In the genomic region with DNA sequence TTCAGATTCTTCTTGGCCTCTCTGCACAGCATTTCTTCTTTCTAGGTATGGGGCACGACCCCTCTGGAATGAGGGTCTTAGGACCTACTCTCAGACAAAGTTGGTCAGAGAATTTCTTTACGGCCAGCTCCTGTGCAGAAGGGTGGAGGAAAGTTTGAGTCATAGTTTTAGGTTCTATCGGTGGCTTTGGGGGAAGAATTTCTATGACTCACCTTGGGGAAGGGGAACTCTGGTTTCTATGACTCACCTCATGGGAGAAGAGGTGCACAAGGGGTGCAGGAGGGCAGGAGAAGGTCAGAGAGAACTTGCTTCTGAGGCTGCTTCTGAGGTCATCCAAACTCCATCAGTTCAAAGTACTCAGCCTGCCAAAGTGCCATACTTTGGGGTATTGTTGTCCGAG, we compare ENCODE assay signal across 1 cellular context.
TF ChIP-seq lines count a peak whose summit lies in the region.

No MANE protein-coding gene starts in this region.

TF ChIP-seq in K562, 482 proteins besides CTCF, POLR2A, EP300 and RAD21 (continued from another document):
- TF ChIP-seq, protein P1, sequence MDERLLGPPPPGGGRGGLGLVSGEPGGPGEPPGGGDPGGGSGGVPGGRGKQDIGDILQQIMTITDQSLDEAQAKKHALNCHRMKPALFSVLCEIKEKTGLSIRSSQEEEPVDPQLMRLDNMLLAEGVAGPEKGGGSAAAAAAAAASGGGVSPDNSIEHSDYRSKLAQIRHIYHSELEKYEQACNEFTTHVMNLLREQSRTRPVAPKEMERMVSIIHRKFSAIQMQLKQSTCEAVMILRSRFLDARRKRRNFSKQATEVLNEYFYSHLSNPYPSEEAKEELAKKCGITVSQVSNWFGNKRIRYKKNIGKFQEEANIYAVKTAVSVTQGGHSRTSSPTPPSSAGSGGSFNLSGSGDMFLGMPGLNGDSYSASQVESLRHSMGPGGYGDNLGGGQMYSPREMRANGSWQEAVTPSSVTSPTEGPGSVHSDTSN (CRISPR knock-in tag; IDR thresholded peaks at IDR 0.05; ENCODE audit: low read depth), result no peak
- TF ChIP-seq, protein P1 (tag; conservative IDR thresholded peaks at IDR 0.05; ENCODE audit: low read depth), result no peak
- TF ChIP-seq PHF21A (IDR thresholded peaks at IDR 0.05; ENCODE audit: borderline replicate concordance, low read depth), result no peak
- no peak for TF ChIP-seq ZNF3 (CRISPR knock-in tag; IDR thresholded peaks at IDR 0.05)
- no peak for TF ChIP-seq LEF1 (IDR thresholded peaks at IDR 0.05)
- no peak for TF ChIP-seq SREBF1 (IDR thresholded peaks at IDR 0.05; ENCODE audit: borderline replicate concordance, low read depth, low read length)
- TF ChIP-seq PHF20 (IDR thresholded peaks at IDR 0.05; ENCODE audit: partially characterized antibody), result no peak
- TF ChIP-seq, protein P2, sequence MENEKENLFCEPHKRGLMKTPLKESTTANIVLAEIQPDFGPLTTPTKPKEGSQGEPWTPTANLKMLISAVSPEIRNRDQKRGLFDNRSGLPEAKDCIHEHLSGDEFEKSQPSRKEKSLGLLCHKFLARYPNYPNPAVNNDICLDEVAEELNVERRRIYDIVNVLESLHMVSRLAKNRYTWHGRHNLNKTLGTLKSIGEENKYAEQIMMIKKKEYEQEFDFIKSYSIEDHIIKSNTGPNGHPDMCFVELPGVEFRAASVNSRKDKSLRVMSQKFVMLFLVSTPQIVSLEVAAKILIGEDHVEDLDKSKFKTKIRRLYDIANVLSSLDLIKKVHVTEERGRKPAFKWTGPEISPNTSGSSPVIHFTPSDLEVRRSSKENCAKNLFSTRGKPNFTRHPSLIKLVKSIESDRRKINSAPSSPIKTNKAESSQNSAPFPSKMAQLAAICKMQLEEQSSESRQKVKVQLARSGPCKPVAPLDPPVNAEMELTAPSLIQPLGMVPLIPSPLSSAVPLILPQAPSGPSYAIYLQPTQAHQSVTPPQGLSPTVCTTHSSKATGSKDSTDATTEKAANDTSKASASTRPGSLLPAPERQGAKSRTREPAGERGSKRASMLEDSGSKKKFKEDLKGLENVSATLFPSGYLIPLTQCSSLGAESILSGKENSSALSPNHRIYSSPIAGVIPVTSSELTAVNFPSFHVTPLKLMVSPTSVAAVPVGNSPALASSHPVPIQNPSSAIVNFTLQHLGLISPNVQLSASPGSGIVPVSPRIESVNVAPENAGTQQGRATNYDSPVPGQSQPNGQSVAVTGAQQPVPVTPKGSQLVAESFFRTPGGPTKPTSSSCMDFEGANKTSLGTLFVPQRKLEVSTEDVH (IDR thresholded peaks at IDR 0.05; ENCODE audit: low read depth, partially characterized antibody), result no peak
- TF ChIP-seq JUND (IDR thresholded peaks at IDR 0.05; ENCODE audit: borderline replicate concordance, low read depth, low read length), result peak; percentile 69; the same call in 1 of the 2 replicates
- peak; percentile 75; the same call in 2 of the 3 replicates for TF ChIP-seq JUND (tag; IDR thresholded peaks at IDR 0.05; ENCODE audit: borderline replicate concordance, low read depth, low read length)
- TF ChIP-seq, protein P3, sequence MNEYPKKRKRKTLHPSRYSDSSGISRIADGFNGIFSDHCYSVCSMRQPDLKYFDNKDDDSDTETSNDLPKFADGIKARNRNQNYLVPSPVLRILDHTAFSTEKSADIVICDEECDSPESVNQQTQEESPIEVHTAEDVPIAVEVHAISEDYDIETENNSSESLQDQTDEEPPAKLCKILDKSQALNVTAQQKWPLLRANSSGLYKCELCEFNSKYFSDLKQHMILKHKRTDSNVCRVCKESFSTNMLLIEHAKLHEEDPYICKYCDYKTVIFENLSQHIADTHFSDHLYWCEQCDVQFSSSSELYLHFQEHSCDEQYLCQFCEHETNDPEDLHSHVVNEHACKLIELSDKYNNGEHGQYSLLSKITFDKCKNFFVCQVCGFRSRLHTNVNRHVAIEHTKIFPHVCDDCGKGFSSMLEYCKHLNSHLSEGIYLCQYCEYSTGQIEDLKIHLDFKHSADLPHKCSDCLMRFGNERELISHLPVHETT (CRISPR knock-in tag; conservative IDR thresholded peaks at IDR 0.05 in 1 of 2, IDR thresholded peaks at IDR 0.05 in 1 of 2), result no peak
- TF ChIP-seq MBD2 (IDR thresholded peaks at IDR 0.05; ENCODE audit: borderline replicate concordance, low read depth), result no peak
- no peak for TF ChIP-seq STAG1 (CRISPR knock-in tag; IDR thresholded peaks at IDR 0.05; ENCODE audit: borderline replicate concordance)
- TF ChIP-seq SNIP1 (IDR thresholded peaks at IDR 0.05; ENCODE audit: low read depth), result no peak
- TF ChIP-seq, protein P4, sequence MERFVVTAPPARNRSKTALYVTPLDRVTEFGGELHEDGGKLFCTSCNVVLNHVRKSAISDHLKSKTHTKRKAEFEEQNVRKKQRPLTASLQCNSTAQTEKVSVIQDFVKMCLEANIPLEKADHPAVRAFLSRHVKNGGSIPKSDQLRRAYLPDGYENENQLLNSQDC (CRISPR knock-in tag; IDR thresholded peaks at IDR 0.05), result no peak
- TF ChIP-seq SIX5 (IDR thresholded peaks at IDR 0.05; ENCODE audit: borderline replicate concordance in 1 of 2, insufficient read depth in 1 of 2, low read depth in 1 of 2, low read length in 2 of 2), result no peak
- TF ChIP-seq ESRRA (IDR thresholded peaks at IDR 0.05; ENCODE audit: borderline replicate concordance, low read depth), result 0 out of 2 replicates have a peak, but pooled peaks have one; percentile 16
- TF ChIP-seq ZNF124 (CRISPR knock-in tag; IDR thresholded peaks at IDR 0.05), result no peak
- peak; percentile 76 for TF ChIP-seq JUN (IDR thresholded peaks at IDR 0.05; ENCODE audit: borderline replicate concordance, low read depth, low read length)
- no peak for TF ChIP-seq JUN (CRISPR knock-in tag; IDR thresholded peaks at IDR 0.05; ENCODE audit: borderline replicate concordance)
- TF ChIP-seq, protein P5, sequence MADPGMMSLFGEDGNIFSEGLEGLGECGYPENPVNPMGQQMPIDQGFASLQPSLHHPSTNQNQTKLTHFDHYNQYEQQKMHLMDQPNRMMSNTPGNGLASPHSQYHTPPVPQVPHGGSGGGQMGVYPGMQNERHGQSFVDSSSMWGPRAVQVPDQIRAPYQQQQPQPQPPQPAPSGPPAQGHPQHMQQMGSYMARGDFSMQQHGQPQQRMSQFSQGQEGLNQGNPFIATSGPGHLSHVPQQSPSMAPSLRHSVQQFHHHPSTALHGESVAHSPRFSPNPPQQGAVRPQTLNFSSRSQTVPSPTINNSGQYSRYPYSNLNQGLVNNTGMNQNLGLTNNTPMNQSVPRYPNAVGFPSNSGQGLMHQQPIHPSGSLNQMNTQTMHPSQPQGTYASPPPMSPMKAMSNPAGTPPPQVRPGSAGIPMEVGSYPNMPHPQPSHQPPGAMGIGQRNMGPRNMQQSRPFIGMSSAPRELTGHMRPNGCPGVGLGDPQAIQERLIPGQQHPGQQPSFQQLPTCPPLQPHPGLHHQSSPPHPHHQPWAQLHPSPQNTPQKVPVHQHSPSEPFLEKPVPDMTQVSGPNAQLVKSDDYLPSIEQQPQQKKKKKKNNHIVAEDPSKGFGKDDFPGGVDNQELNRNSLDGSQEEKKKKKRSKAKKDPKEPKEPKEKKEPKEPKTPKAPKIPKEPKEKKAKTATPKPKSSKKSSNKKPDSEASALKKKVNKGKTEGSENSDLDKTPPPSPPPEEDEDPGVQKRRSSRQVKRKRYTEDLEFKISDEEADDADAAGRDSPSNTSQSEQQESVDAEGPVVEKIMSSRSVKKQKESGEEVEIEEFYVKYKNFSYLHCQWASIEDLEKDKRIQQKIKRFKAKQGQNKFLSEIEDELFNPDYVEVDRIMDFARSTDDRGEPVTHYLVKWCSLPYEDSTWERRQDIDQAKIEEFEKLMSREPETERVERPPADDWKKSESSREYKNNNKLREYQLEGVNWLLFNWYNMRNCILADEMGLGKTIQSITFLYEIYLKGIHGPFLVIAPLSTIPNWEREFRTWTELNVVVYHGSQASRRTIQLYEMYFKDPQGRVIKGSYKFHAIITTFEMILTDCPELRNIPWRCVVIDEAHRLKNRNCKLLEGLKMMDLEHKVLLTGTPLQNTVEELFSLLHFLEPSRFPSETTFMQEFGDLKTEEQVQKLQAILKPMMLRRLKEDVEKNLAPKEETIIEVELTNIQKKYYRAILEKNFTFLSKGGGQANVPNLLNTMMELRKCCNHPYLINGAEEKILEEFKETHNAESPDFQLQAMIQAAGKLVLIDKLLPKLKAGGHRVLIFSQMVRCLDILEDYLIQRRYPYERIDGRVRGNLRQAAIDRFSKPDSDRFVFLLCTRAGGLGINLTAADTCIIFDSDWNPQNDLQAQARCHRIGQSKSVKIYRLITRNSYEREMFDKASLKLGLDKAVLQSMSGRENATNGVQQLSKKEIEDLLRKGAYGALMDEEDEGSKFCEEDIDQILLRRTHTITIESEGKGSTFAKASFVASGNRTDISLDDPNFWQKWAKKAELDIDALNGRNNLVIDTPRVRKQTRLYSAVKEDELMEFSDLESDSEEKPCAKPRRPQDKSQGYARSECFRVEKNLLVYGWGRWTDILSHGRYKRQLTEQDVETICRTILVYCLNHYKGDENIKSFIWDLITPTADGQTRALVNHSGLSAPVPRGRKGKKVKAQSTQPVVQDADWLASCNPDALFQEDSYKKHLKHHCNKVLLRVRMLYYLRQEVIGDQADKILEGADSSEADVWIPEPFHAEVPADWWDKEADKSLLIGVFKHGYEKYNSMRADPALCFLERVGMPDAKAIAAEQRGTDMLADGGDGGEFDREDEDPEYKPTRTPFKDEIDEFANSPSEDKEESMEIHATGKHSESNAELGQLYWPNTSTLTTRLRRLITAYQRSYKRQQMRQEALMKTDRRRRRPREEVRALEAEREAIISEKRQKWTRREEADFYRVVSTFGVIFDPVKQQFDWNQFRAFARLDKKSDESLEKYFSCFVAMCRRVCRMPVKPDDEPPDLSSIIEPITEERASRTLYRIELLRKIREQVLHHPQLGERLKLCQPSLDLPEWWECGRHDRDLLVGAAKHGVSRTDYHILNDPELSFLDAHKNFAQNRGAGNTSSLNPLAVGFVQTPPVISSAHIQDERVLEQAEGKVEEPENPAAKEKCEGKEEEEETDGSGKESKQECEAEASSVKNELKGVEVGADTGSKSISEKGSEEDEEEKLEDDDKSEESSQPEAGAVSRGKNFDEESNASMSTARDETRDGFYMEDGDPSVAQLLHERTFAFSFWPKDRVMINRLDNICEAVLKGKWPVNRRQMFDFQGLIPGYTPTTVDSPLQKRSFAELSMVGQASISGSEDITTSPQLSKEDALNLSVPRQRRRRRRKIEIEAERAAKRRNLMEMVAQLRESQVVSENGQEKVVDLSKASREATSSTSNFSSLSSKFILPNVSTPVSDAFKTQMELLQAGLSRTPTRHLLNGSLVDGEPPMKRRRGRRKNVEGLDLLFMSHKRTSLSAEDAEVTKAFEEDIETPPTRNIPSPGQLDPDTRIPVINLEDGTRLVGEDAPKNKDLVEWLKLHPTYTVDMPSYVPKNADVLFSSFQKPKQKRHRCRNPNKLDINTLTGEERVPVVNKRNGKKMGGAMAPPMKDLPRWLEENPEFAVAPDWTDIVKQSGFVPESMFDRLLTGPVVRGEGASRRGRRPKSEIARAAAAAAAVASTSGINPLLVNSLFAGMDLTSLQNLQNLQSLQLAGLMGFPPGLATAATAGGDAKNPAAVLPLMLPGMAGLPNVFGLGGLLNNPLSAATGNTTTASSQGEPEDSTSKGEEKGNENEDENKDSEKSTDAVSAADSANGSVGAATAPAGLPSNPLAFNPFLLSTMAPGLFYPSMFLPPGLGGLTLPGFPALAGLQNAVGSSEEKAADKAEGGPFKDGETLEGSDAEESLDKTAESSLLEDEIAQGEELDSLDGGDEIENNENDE (IDR thresholded peaks at IDR 0.05; ENCODE audit: low read depth, low read length), result no peak
- no peak for TF ChIP-seq ZNF696 (CRISPR knock-in tag; conservative IDR thresholded peaks at IDR 0.05)
- no peak for TF ChIP-seq BCOR (IDR thresholded peaks at IDR 0.05)
- TF ChIP-seq HNRNPL (IDR thresholded peaks at IDR 0.05; ENCODE audit: low read depth, low read length), result no peak
- no peak for TF ChIP-seq NEUROD1 (IDR thresholded peaks at IDR 0.05; ENCODE audit: borderline replicate concordance, low read depth, low read length, partially characterized antibody)
- no peak for TF ChIP-seq ZNF274 (IDR thresholded peaks at IDR 0.05; ENCODE audit: borderline replicate concordance, low read depth, low read length)
- TF ChIP-seq, protein P6, sequence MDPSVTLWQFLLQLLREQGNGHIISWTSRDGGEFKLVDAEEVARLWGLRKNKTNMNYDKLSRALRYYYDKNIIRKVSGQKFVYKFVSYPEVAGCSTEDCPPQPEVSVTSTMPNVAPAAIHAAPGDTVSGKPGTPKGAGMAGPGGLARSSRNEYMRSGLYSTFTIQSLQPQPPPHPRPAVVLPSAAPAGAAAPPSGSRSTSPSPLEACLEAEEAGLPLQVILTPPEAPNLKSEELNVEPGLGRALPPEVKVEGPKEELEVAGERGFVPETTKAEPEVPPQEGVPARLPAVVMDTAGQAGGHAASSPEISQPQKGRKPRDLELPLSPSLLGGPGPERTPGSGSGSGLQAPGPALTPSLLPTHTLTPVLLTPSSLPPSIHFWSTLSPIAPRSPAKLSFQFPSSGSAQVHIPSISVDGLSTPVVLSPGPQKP (CRISPR knock-in tag; IDR thresholded peaks at IDR 0.05), result no peak
- no peak for TF ChIP-seq TARDBP (IDR thresholded peaks at IDR 0.05)
- TF ChIP-seq ZNF175 (CRISPR knock-in tag; IDR thresholded peaks at IDR 0.05; ENCODE audit: low read depth), result no peak
